14 cellular contexts compared by ENCODE assay signal in the genomic region with DNA sequence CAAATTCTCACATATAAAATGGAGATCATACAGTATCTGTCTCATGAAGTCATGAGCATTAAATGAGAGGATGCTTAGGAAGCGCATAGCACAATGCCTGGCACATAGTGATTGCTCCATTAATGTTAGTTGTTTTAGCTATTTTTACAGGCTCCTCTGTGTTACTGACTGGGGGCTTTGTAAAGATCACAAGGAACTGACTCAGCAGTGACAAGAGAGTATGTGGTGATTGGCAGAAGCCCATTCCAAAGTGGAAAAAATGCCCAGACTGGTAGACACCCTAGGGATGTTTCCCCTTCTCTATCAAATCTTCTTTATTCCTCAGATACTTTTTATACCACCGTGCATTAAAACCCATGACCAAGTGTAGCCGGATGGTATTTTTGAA. TPM values are rescaled to one million over a fixed set of nuclear protein-coding genes. Genes with fewer than 3 reads are reported as not detected.
A peak's percentile ranks its signal among the peaks of the same experiment; 100 is the strongest.
DNase-seq lines count a peak whose midpoint lies in the region; FAIRE-seq lines count a peak whose summit lies in the region.
"Had no signal": no experiment of that assay in that cellular context is flagged by ENCODE, and none has a peak within 500 bp of the region (broad histone marks: within the 10 kb centered on the region; RNA-seq: fewer than 3 reads in every experiment).

No MANE protein-coding gene starts in this region.

- H3K4me1 ChIP-seq in skeletal muscle satellite cell (ENCODE audit: control insufficient read depth, insufficient read depth, low read length) = peaks cover 60% of the 10 kb centered on the region
- H3K4me1 ChIP-seq: BE2C had no signal

- H3K9ac ChIP-seq in skeletal muscle satellite cell (ENCODE audit: low read depth, low read length) = peak overlapping the region; percentile 73

- H3K4me2 ChIP-seq in skeletal muscle satellite cell (ENCODE audit: low read length) = peak overlapping the region; percentile 61

- peak; percentile 44 for DNase-seq in Daoy (ENCODE audit: low read depth)
- peak; percentile 62 for DNase-seq in RCC 7860 (ENCODE audit: low spot score)
- peak; percentile 30 for DNase-seq in fibroblast of peridontal ligament (ENCODE audit: extremely low read depth)
- DNase-seq in NCI-H2171 (lab: John Stamatoyannopoulos, UW) = no peak
- no peak for DNase-seq in NCI-H1092 (lab: John Stamatoyannopoulos, UW)
- no peak for DNase-seq in HuH-7 (ENCODE audit: low spot score)
- no peak for DNase-seq in GM19238 (ENCODE audit: insufficient read length, low spot score)
- DNase-seq: activated CD4-positive, alpha-beta T cell treated with anti-CD3 and anti-CD28 coated beads for 1 hour; activated CD8-positive, alpha-beta memory T cell treated with anti-CD3 and anti-CD28 coated beads, Interleukin-2, amount 50 U/mL, for 48 hours; BE2C; DMS79 treated with DMSO at 0.1 percent for 48 hours; occipital lobe; T-helper 1 cell had no signal

- peaks cover 10% of the 10 kb centered on the region for H3K36me3 ChIP-seq in skeletal muscle satellite cell (ENCODE audit: insufficient read depth, low read length)
- H3K36me3 ChIP-seq: BE2C had no signal

- peak; percentile 52 for FAIRE-seq in RCC 7860 (lab: Jason Lieb, UNC)

- H3K9me3 ChIP-seq in skeletal muscle satellite cell (replicated peaks; ENCODE audit: low read length) = no peaks in the 10 kb centered on the region
- H3K9me3 ChIP-seq: BE2C had no signal

- peak overlapping the region; percentile 35 for H3K4me3 ChIP-seq in skeletal muscle satellite cell (ENCODE audit: low read length)

- no peaks in the 10 kb centered on the region for H3K27me3 ChIP-seq in skeletal muscle satellite cell (ENCODE audit: control insufficient read depth, insufficient read depth, low read length)
- H3K27me3 ChIP-seq: BE2C had no signal

RNA-seq across cellular contexts. Expression of a gene that starts 33.5 kb away (rescaled TPM):
- total RNA-seq in Daoy (2014; rRNA removed; shearing (Covaris generic)) = 6.4 and 10.6 TPM in 2 replicates
- 62.1 and 94.6 TPM in 2 replicates for total RNA-seq in skeletal muscle satellite cell (2012; rRNA removed)

Comparison
In these comparisons a context has a peak if more than half of its experiments do, and no peak if none do; other contexts are left out.
1. DNase-seq: peak in Daoy (single experiment), RCC 7860 (single experiment) and fibroblast of peridontal ligament (single experiment); none in NCI-H2171 (single experiment), NCI-H1092 (single experiment), HuH-7 (single experiment) and GM19238 (single experiment).